In genomic region chrX:103356023-103356798, GRCh38 we compare ENCODE assay signal across 8 cellular contexts. TPM values are rescaled to one million over a fixed set of nuclear protein-coding genes. Genes with fewer than 3 reads are reported as not detected.
A peak's percentile ranks its signal among the peaks of the same experiment; 100 is the strongest.
DNase-seq lines count a peak whose midpoint lies in the region; ATAC-seq, FAIRE-seq and TF ChIP-seq lines count a peak whose summit lies in the region.

Gene TCEAL9 (plus strand): TSS chrX:103356506. CDS start chrX:103357685, 1,179 bp downstream.

- peak within 1 kb of the TSS; percentile 56 for H3K4me3 Mint-ChIP-seq in activated CD4-positive, alpha-beta T cell treated with anti-CD3 and anti-CD28 coated beads, Interleukin-2, amount 10 ng/mL, durations not matched to agents 7 days and 5 days
- H3K4me3 Mint-ChIP-seq in natural killer cell = peak within 1 kb of the TSS; percentile 84

- peaks cover 5% of the 10 kb centered on the region for H3K4me1 Mint-ChIP-seq in activated CD4-positive, alpha-beta T cell treated with anti-CD3 and anti-CD28 coated beads, Interleukin-2, amount 10 ng/mL, durations not matched to agents 7 days and 5 days
- H3K4me1 Mint-ChIP-seq in natural killer cell = peaks cover 11% of the 10 kb centered on the region in 2 donors

- H3K27ac Mint-ChIP-seq in activated CD4-positive, alpha-beta T cell treated with anti-CD3 and anti-CD28 coated beads, Interleukin-2, amount 10 ng/mL, durations not matched to agents 7 days and 5 days = no peak within 1 kb of the TSS
- peak within 1 kb of the TSS; percentile 27 to 36 for H3K27ac Mint-ChIP-seq in activated naive CD4-positive, alpha-beta T cell treated with anti-CD3 and anti-CD28 coated beads, Interleukin-2, amount 50 U/mL, for 72 hours
- H3K27ac Mint-ChIP-seq in natural killer cell = peak within 1 kb of the TSS in 1 of 2 donors; percentile 15

- CTCF ChIA-PET in activated CD4-positive, alpha-beta T cell treated with anti-CD3 and anti-CD28 coated beads, Interleukin-2, amount 10 ng/mL, durations not matched to agents 7 days and 5 days (lab: Charles Lee) = interaction anchor here (0.6 kb wide), 1 partner anchor 1313 kb away, joined by 3 read pairs; no protein-coding TSS in a partner anchor

- peak within 1 kb of the TSS; percentile 23 to 91 for H3K4me3 ChIP-seq in aorta (ENCODE audit: low read length in 2 of 2)

- no peak for TF ChIP-seq CTCF in natural killer cell (IDR thresholded peaks at IDR 0.05)

- ATAC-seq in activated naive CD4-positive, alpha-beta T cell treated with anti-CD3 and anti-CD28 coated beads, Interleukin-2, amount 50 U/mL, for 72 hours = peak in 1 of 2 donors; percentile 37
- ATAC-seq in natural killer cell (peak in 1 of 3 donors; percentile 26), aorta (ENCODE audit: low FRiP score) (peak; percentile 95)

- peaks cover 15% of the 10 kb centered on the region for H3K27me3 Mint-ChIP-seq in activated CD4-positive, alpha-beta T cell treated with anti-CD3 and anti-CD28 coated beads, Interleukin-2, amount 10 ng/mL, durations not matched to agents 7 days and 5 days
- peaks cover 15 to 24% of the 10 kb centered on the region in 2 donors for H3K27me3 Mint-ChIP-seq in natural killer cell (ENCODE audit: low read depth in 2 of 2)

- H3K36me3 ChIP-seq in aorta (ENCODE audit: control insufficient read depth in 1 of 2, insufficient read depth in 2 of 2, low read length in 1 of 2) = no peaks in the 10 kb centered on the region

- no peaks in the 10 kb centered on the region for H3K36me3 Mint-ChIP-seq in activated CD4-positive, alpha-beta T cell treated with anti-CD3 and anti-CD28 coated beads, Interleukin-2, amount 10 ng/mL, durations not matched to agents 7 days and 5 days (ENCODE audit: low read depth)
- H3K36me3 Mint-ChIP-seq in activated naive CD4-positive, alpha-beta T cell treated with anti-CD3 and anti-CD28 coated beads, Interleukin-2, amount 50 U/mL, for 72 hours = no peaks in the 10 kb centered on the region
- H3K36me3 Mint-ChIP-seq in natural killer cell = no peaks in the 10 kb centered on the region

- no peaks in the 10 kb centered on the region for H3K4me1 ChIP-seq in aorta (ENCODE audit: control insufficient read depth in 1 of 2, insufficient read depth in 2 of 2, low read length in 2 of 2)

- DNase-seq in activated CD4-positive, alpha-beta T cell treated with anti-CD3 and anti-CD28 coated beads, Interleukin-2, amount 10 ng/mL, durations not matched to agents 7 days and 5 days = no peak
- no peak for DNase-seq in activated CD4-positive, alpha-beta T cell treated with anti-CD3 and anti-CD28 coated beads, Interleukin-2, amount 50 U/mL, for 1 hour
- DNase-seq in NCI-H2029 (lab: John Stamatoyannopoulos, UW) = peak; percentile 53
- no peak for DNase-seq in activated naive CD4-positive, alpha-beta T cell treated with anti-CD3 and anti-CD28 coated beads, Interleukin-2, amount 50 U/mL, for 72 hours (ENCODE audit: low spot score in 2 of 2)
- peak in 1 of 2 donors; percentile 43 for DNase-seq in frontal cortex (ENCODE audit: low spot score in 2 of 2)
- no peak for DNase-seq in natural killer cell
- DNase-seq in aorta = peak; percentile 77 to 82
- no peak for DNase-seq in GM19238 (ENCODE audit: insufficient read length, low spot score)

- FAIRE-seq in frontal cortex (lab: Jason Lieb, UNC) = no peak

- H3K27me3 ChIP-seq in aorta (ENCODE audit: control insufficient read depth in 1 of 2, insufficient read depth in 2 of 2, low read length in 1 of 2) = no peaks in the 10 kb centered on the region

- no peaks in the 10 kb centered on the region for H3K9me3 Mint-ChIP-seq in activated CD4-positive, alpha-beta T cell treated with anti-CD3 and anti-CD28 coated beads, Interleukin-2, amount 10 ng/mL, durations not matched to agents 7 days and 5 days
- no peaks in the 10 kb centered on the region for H3K9me3 Mint-ChIP-seq in activated naive CD4-positive, alpha-beta T cell treated with anti-CD3 and anti-CD28 coated beads, Interleukin-2, amount 50 U/mL, for 72 hours
- H3K9me3 Mint-ChIP-seq in natural killer cell = no peaks in the 10 kb centered on the region

- POLR2A ChIA-PET in activated CD4-positive, alpha-beta T cell treated with anti-CD3 and anti-CD28 coated beads, Interleukin-2, amount 10 ng/mL, durations not matched to agents 7 days and 5 days (lab: Charles Lee) = no interaction called here

- intact Hi-C loops in natural killer cell (cut with micrococcal nuclease) (no loop called here), aorta (cut with DNase I) (no loop called here)

- H3K9me3 ChIP-seq in aorta (ENCODE audit: control insufficient read depth, low read length) = no peaks in the 10 kb centered on the region

- 0 to 25% methylated on average over 19 of the region's 19 CpGs for WGBS in aorta, 2 donors

- H3K27ac ChIP-seq in aorta (ENCODE audit: low read depth in 1 of 2, low read length in 2 of 2) = peak within 1 kb of the TSS; percentile 36 to 92

RNA-seq across cellular contexts. Expression of gene TCEAL9, which starts in this region (rescaled TPM):
- total RNA-seq in activated CD4-positive, alpha-beta T cell treated with anti-CD3 and anti-CD28 coated beads, Interleukin-2, amount 10 ng/mL, durations not matched to agents 7 days and 5 days = not detected
- total RNA-seq in activated naive CD4-positive, alpha-beta T cell treated with anti-CD3 and anti-CD28 coated beads, Interleukin-2, amount 50 U/mL, for 72 hours = 1 to 10 TPM in 1 of 2 donors, under 1 TPM in 1; 0.80 to 3.2 TPM
- total RNA-seq in frontal cortex = 27.7 TPM
- under 1 TPM in 1 of 3 donors, not detected in 2; 0.40 TPM for total RNA-seq in natural killer cell
- 10 to 100 TPM; 53.2 to 55.3 TPM for total RNA-seq in aorta
- 100 to 1,000 TPM; 178 to 199 TPM for polyA plus RNA-seq in aorta

Comparison
In these comparisons a context has a peak if more than half of its experiments do, and no peak if none do; other contexts are left out.
1. DNase-seq: peak in NCI-H2029 (single experiment) and aorta (2 of 2); none in activated CD4-positive, alpha-beta T cell treated with anti-CD3 and anti-CD28 coated beads, Interleukin-2, amount 10 ng/mL, durations not matched to agents 7 days and 5 days (single experiment), activated CD4-positive, alpha-beta T cell treated with anti-CD3 and anti-CD28 coated beads, Interleukin-2, amount 50 U/mL, for 1 hour (single experiment), activated naive CD4-positive, alpha-beta T cell treated with anti-CD3 and anti-CD28 coated beads, Interleukin-2, amount 50 U/mL, for 72 hours (0 of 2), natural killer cell (single experiment) and GM19238 (single experiment).